Comparison of ENCODE assay signal across 8 cellular contexts in the genomic region with DNA sequence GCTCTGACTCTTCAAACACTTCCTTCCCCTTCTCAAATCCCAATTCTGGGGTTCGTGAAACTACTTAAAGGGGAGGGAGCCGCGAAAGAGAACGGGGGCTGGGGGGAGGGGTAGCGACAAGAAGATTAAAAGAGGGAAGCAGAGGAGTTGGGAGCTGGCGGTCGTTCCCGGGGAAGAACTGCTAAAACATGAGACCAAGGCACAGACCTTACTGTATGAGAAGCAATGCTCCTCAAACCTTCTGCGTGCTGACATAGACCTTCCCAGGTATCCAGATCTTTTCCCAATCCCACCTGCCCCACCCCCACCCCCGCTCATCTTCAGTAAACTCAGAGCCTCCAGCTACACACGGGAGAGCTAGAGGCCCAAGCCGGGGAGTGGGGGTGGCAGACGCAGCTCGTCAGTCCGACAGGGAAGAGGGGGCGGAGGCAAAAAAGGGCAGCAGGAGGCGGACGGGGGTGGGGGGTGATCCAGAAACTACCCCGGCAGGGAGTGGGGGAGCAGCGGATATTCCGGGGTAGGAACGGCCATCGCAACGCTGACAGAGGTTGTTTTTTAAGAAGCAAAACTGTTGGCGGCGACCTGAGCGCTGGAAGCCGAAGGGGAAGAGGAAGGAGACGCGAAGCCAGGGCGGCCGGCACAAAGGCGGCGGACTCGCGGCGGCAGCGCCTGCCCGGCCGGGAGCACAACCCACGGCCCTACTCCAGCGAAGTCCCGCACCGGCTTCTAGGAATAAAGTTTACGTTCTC. TPM values are rescaled to one million over a fixed set of nuclear protein-coding genes. Genes with fewer than 3 reads are reported as not detected.
DNase-seq lines count a peak whose midpoint lies in the region; ATAC-seq and TF ChIP-seq lines count a peak whose summit lies in the region.

No MANE protein-coding gene starts in this region.

- ATAC-seq in Right ventricle myocardium superior (ENCODE audit: poor library complexity) (peak; percentile 93), omental fat pad (ENCODE audit: low FRiP score) (peak; percentile 92)

- no peaks in the 10 kb centered on the region for H3K36me3 ChIP-seq in adipocyte (ENCODE audit: control insufficient read depth, insufficient read depth, low read length, severe bottlenecking)

- intact Hi-C loops in Right ventricle myocardium superior (cut with DNase I): loop anchor here (5.0 kb wide), 1 partner anchor 97 kb away; the partner anchor contains the start of gene MARCHF7

- POLR2A ChIA-PET in GM10248 (lab: Yijun Ruan, JAX): interaction anchor here (0.6 to 2.5 kb wide), 4 partner anchors 10 to 1531 kb away, joined by 3 to 12 read pairs (median 6); partner anchors contain the start of gene MARCHF7

- peaks cover 38% of the 10 kb centered on the region for H3K4me1 ChIP-seq in adipocyte (ENCODE audit: control insufficient read depth, insufficient read depth, low read length)

- peak overlapping the region; percentile 72 for H3K4me3 ChIP-seq in HFF-Myc (replicated peaks; ENCODE audit: low read depth, low read length)
- H3K4me3 ChIP-seq in adipocyte (ENCODE audit: low read length): peak overlapping the region; percentile 93

- CTCF ChIA-PET in GM10248 (lab: Yijun Ruan, JAX): interaction anchor here (1.8 kb wide), 1 partner anchor 97 kb away, joined by 6 read pairs; the partner anchor contains the start of gene MARCHF7

- H3K9ac ChIP-seq in adipocyte (ENCODE audit: low read length): peak overlapping the region; percentile 96

- peak; percentile 74 for DNase-seq in GM10248 (ENCODE audit: extremely low spot score)
- DNase-seq in HFF-Myc (ENCODE audit: extremely low read depth, low read depth): peak; percentile 66
- DNase-seq in MV-4-11 (lab: John Stamatoyannopoulos, UW): peak; percentile 84
- peak; percentile 91 for DNase-seq in SK-N-DZ (ENCODE audit: low spot score)
- peak; percentile 95 for DNase-seq in adipocyte (ENCODE audit: low read depth)
- DNase-seq in Right ventricle myocardium superior: peak; percentile 93
- peak; percentile 59 for DNase-seq in omental fat pad (ENCODE audit: low spot score)
- peak; percentile 93 for DNase-seq in ureter (ENCODE audit: low spot score)

- no peaks in the 10 kb centered on the region for H3K27me3 ChIP-seq in adipocyte (replicated peaks; ENCODE audit: control insufficient read depth, insufficient read depth, low read length)

- H3K9me3 ChIP-seq in adipocyte (ENCODE audit: control insufficient read depth, low read length): no peaks in the 10 kb centered on the region

- TF ChIP-seq CTCF in GM10248 (IDR thresholded peaks at IDR 0.05; ENCODE audit: control extremely low read depth, extremely low read depth, low read depth, missing control alignments): no peak
- no peak for TF ChIP-seq CTCF in HFF-Myc (IDR thresholded peaks at IDR 0.05; ENCODE audit: low read depth, low read length, missing control alignments)
- TF ChIP-seq CTCF in omental fat pad (IDR thresholded peaks at IDR 0.05): no peak

RNA-seq across cellular contexts. Expression of gene BAZ2B, which starts 1.0 kb away (rescaled TPM):
- 10.0 and 12.6 TPM in 2 replicates for polyA plus RNA-seq in SK-N-DZ (2014; cell fraction: cytosol; rRNA removed)
- polyA plus RNA-seq in SK-N-DZ (2014; cell fraction: nucleus; rRNA removed): 8.6 and 11.0 TPM in 2 replicates
- 27.0 TPM for total RNA-seq in Right ventricle myocardium superior
- total RNA-seq in omental fat pad: 100 to 1,000 TPM in 1 of 4 donors, 10 to 100 TPM in 3; 47.3 to 147 (median 88.9) TPM
- 135 TPM for total RNA-seq in ureter

Comparison
In these comparisons a context has a peak if more than half of its experiments do, and no peak if none do; other contexts are left out.
1. Peak in every context shown above with its lines: DNase-seq, ATAC-seq and H3K4me3 ChIP-seq.